ENCODE assay signal across 1 cellular context in the genomic region with DNA sequence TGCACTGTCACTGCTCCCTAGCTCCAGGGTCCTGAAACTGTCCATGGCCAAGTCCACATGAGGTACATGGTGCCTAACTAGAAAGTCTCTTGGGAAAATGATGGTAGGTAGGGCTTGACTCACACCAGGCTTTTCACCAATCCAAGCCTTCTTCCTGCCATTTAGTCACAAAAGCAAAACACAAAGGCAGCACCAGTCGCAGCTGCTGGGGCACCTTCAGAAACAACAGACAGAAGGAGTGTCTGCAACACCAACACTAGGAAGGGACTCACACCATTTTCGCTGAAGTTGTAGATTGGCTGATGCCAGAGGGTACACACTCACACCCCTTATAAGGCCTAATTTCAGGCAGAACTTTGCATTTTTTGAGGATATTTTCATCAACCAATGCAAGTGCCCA.
TF ChIP-seq lines count a peak whose summit lies in the region.

No MANE protein-coding gene starts in this region.

TF ChIP-seq in HepG2, 621 proteins besides CTCF, POLR2A, EP300 and RAD21:
- no peak for TF ChIP-seq ESRRA (CRISPR knock-in tag; IDR thresholded peaks at IDR 0.05; ENCODE audit: low read depth)
- TF ChIP-seq, protein P1, sequence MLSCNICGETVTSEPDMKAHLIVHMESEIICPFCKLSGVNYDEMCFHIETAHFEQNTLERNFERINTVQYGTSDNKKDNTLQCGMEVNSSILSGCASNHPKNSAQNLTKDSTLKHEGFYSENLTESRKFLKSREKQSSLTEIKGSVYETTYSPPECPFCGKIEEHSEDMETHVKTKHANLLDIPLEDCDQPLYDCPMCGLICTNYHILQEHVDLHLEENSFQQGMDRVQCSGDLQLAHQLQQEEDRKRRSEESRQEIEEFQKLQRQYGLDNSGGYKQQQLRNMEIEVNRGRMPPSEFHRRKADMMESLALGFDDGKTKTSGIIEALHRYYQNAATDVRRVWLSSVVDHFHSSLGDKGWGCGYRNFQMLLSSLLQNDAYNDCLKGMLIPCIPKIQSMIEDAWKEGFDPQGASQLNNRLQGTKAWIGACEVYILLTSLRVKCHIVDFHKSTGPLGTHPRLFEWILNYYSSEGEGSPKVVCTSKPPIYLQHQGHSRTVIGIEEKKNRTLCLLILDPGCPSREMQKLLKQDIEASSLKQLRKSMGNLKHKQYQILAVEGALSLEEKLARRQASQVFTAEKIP (CRISPR knock-in tag; IDR thresholded peaks at IDR 0.05; ENCODE audit: borderline replicate concordance): no peak
- TF ChIP-seq KMT2A (CRISPR knock-in tag; IDR thresholded peaks at IDR 0.05): no peak
- TF ChIP-seq CREB1 (IDR thresholded peaks at IDR 0.05): no peak
- TF ChIP-seq CREB1 (CRISPR knock-in tag; IDR thresholded peaks at IDR 0.05): no peak
- TF ChIP-seq, protein P2, sequence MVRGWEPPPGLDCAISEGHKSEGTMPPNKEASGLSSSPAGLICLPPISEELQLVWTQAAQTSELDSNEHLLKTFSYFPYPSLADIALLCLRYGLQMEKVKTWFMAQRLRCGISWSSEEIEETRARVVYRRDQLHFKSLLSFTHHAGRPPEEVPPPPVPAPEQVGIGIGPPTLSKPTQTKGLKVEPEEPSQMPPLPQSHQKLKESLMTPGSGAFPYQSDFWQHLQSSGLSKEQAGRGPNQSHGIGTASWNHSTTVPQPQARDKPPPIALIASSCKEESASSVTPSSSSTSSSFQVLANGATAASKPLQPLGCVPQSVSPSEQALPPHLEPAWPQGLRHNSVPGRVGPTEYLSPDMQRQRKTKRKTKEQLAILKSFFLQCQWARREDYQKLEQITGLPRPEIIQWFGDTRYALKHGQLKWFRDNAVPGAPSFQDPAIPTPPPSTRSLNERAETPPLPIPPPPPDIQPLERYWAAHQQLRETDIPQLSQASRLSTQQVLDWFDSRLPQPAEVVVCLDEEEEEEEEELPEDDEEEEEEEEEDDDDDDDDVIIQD (CRISPR knock-in tag; IDR thresholded peaks at IDR 0.05; ENCODE audit: low read depth): no peak
- TF ChIP-seq SP4 (CRISPR knock-in tag; IDR thresholded peaks at IDR 0.05): no peak
- no peak for TF ChIP-seq CCDC6 (CRISPR knock-in tag; IDR thresholded peaks at IDR 0.05)
- TF ChIP-seq MYC (CRISPR knock-in tag; IDR thresholded peaks at IDR 0.05; ENCODE audit: borderline replicate concordance): no peak
- no peak for TF ChIP-seq ZC3H4 (CRISPR knock-in tag; IDR thresholded peaks at IDR 0.05; ENCODE audit: borderline replicate concordance)
- TF ChIP-seq, protein P3, sequence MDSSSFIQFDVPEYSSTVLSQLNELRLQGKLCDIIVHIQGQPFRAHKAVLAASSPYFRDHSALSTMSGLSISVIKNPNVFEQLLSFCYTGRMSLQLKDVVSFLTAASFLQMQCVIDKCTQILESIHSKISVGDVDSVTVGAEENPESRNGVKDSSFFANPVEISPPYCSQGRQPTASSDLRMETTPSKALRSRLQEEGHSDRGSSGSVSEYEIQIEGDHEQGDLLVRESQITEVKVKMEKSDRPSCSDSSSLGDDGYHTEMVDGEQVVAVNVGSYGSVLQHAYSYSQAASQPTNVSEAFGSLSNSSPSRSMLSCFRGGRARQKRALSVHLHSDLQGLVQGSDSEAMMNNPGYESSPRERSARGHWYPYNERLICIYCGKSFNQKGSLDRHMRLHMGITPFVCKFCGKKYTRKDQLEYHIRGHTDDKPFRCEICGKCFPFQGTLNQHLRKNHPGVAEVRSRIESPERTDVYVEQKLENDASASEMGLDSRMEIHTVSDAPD (CRISPR knock-in tag; IDR thresholded peaks at IDR 0.05): no peak
- TF ChIP-seq NFATC3 (CRISPR knock-in tag; IDR thresholded peaks at IDR 0.05): no peak
TF ChIP-seq in HepG2: peak in this region for 0.
